In genomic region chr17:81508639-81509047, GRCh38 we compare ENCODE assay signal across 9 cellular contexts. TPM values are rescaled to one million over a fixed set of nuclear protein-coding genes. Genes with fewer than 3 reads are reported as not detected.
A peak's percentile ranks its signal among the peaks of the same experiment; 100 is the strongest.
DNase-seq lines count a peak whose midpoint lies in the region; ATAC-seq and TF ChIP-seq lines count a peak whose summit lies in the region.
"Had no signal": no experiment of that assay in that cellular context is flagged by ENCODE, and none has a peak within 500 bp of the region (broad histone marks: within the 10 kb centered on the region; RNA-seq: fewer than 3 reads in every experiment).

No MANE protein-coding gene starts in this region.

- H3K9me3 ChIP-seq in body of pancreas = no peaks in the 10 kb centered on the region
- no peaks in the 10 kb centered on the region for H3K9me3 ChIP-seq in lower lobe of right lung
- no peaks in the 10 kb centered on the region for H3K9me3 ChIP-seq in vagina

- H3K27ac ChIP-seq in body of pancreas (peak overlapping the region in 3 of 4 donors; percentile 44 to 100 (median 99)), lower lobe of right lung (peak overlapping the region; percentile 100), vagina (peak overlapping the region; percentile 98)

- ATAC-seq in body of pancreas (no peak), lower lobe of right lung (no peak), HG03565 (IDR thresholded peaks at IDR 0.05; ENCODE audit: unreplicated experiment) (no peak), HG02938 (IDR thresholded peaks at IDR 0.05; ENCODE audit: unreplicated experiment) (no peak)

- WGBS in body of pancreas, 2 donors = 60 to 61% methylated on average over 8 of the region's 8 CpGs

- H3K4me3 ChIP-seq in BJ (ENCODE audit: low read depth, low read length) (peak overlapping the region; percentile 95), LNCaP clone FGC (ENCODE audit: low read depth, low read length) (no peak overlapping the region), body of pancreas (no peak overlapping the region), lower lobe of right lung (peak overlapping the region; percentile 94), vagina (peak overlapping the region; percentile 93 to 99)

- DNase-seq in BJ (ENCODE audit: low read depth) (no peak), LNCaP clone FGC (ENCODE audit: low read depth) (peak; percentile 61), body of pancreas (peak in 1 of 4 donors; percentile 38), lower lobe of right lung (no peak), vagina (ENCODE audit: extremely low spot score in 2 of 2) (no peak), HT-29 (ENCODE audit: low spot score) (no peak)
- DNase-seq: left cardiac atrium had no signal

- CTCF ChIA-PET in BJ (lab: Yijun Ruan, JAX) = interaction anchor here (0.6 to 2.0 kb wide), 4 partner anchors 92 to 394 kb away, joined by 3 to 8 read pairs (median 4); no protein-coding TSS in a partner anchor

- H3K27me3 ChIP-seq in BJ (ENCODE audit: control insufficient read depth, insufficient read depth, low read length) (no peaks in the 10 kb centered on the region), body of pancreas (no peaks in the 10 kb centered on the region), lower lobe of right lung (ENCODE audit: low read depth) (no peaks in the 10 kb centered on the region), vagina (no peaks in the 10 kb centered on the region)

- intact Hi-C loops in body of pancreas (cut with DNase I) (no loop called here), lower lobe of right lung (cut with DNase I) (no loop called here), vagina (cut with DNase I) (no loop called here)

- TF ChIP-seq POLR2A in body of pancreas (IDR thresholded peaks at IDR 0.05) (peak in 1 of 3 donors; percentile 24), vagina (IDR thresholded peaks at IDR 0.05) (no peak)

- POLR2A ChIA-PET in BJ (lab: Charles Lee) = interaction anchor here (0.6 to 0.9 kb wide), 4 partner anchors 92 to 261 kb away, joined by 3 to 12 read pairs (median 4); no protein-coding TSS in a partner anchor

- peaks cover 31% of the 10 kb centered on the region for H3K36me3 ChIP-seq in BJ (ENCODE audit: control insufficient read depth, insufficient read depth, low read length)
- H3K36me3 ChIP-seq in body of pancreas (replicated peaks in 1 of 2; ENCODE audit: insufficient read depth in 1 of 2, low read depth in 2 of 2) = peaks cover 0 to 9% of the 10 kb centered on the region in 2 donors
- H3K36me3 ChIP-seq in lower lobe of right lung = peaks cover 34% of the 10 kb centered on the region
- H3K36me3 ChIP-seq in vagina = peaks cover 9 to 37% of the 10 kb centered on the region in 2 donors

- H3K4me1 ChIP-seq in body of pancreas (peaks cover 25% of the 10 kb centered on the region), lower lobe of right lung (peaks cover 18% of the 10 kb centered on the region), vagina (peaks cover 32% of the 10 kb centered on the region)

- TF ChIP-seq CTCF in BJ (IDR thresholded peaks at IDR 0.05; ENCODE audit: insufficient read depth, low read depth, low read length) (no peak), LNCaP clone FGC (IDR thresholded peaks at IDR 0.05; ENCODE audit: control insufficient read depth, extremely low read depth, insufficient read depth) (no peak), body of pancreas (IDR thresholded peaks at IDR 0.05) (no peak), lower lobe of right lung (IDR thresholded peaks at IDR 0.05) (no peak), vagina (IDR thresholded peaks at IDR 0.05) (no peak)

RNA-seq across cellular contexts. Expression of gene ACTG1, which starts 4.0 kb away (rescaled TPM):
- polyA plus RNA-seq in BJ (2011; rRNA removed) = 2,988 and 3,774 TPM in 2 replicates
- 4,016 and 6,647 TPM in 2 replicates for polyA minus RNA-seq in BJ (2011; rRNA and poly(A)+ RNA removed)
- total RNA-seq in body of pancreas (1,000 to 10,000 TPM; 1,634 to 1,790 TPM), lower lobe of right lung (1,821 TPM), vagina (2,441 TPM)
- 3,401 and 4,670 TPM in 2 replicates for total RNA-seq in HT-29 (2014; rRNA removed; shearing (Covaris generic))

RNA-seq across cellular contexts. Expression of gene FSCN2, which starts 19.5 kb away (rescaled TPM):
- polyA plus RNA-seq in BJ (2011; rRNA removed) = 1.1 and 1.3 TPM in 2 replicates
- polyA minus RNA-seq in BJ (2011; rRNA and poly(A)+ RNA removed) = 1.3 and 1.9 TPM in 2 replicates
- total RNA-seq in body of pancreas (10 to 100 TPM in 1 of 2 donors, 1 to 10 TPM in 1; 7.0 to 13.5 TPM), lower lobe of right lung (3.3 TPM), vagina (6.6 TPM)
- 4.3 and 4.7 TPM in 2 replicates for total RNA-seq in HT-29 (2014; rRNA removed; shearing (Covaris generic))

RNA-seq across cellular contexts. Expression of gene FAAP100, which starts 43.5 kb away (rescaled TPM):
- 7.5 and 11.2 TPM in 2 replicates for polyA plus RNA-seq in BJ (2011; rRNA removed)
- 9.0 and 10.3 TPM in 2 replicates for polyA minus RNA-seq in BJ (2011; rRNA and poly(A)+ RNA removed)
- total RNA-seq in body of pancreas (10 to 100 TPM; 27.8 to 50.4 TPM), lower lobe of right lung (26.0 TPM), vagina (21.4 TPM)
- 67.5 and 70.9 TPM in 2 replicates for total RNA-seq in HT-29 (2014; rRNA removed; shearing (Covaris generic))

Comparison
In these comparisons a context has a peak if more than half of its experiments do, and no peak if none do; other contexts are left out.
1. H3K4me3 ChIP-seq: peak in BJ (single experiment), lower lobe of right lung (single experiment) and vagina (2 of 2); none in LNCaP clone FGC (single experiment) and body of pancreas (0 of 2).
2. Peak in every context shown above with its lines, with median percentiles within 50 percentile points of each other: H3K27ac ChIP-seq.